In the genomic region with DNA sequence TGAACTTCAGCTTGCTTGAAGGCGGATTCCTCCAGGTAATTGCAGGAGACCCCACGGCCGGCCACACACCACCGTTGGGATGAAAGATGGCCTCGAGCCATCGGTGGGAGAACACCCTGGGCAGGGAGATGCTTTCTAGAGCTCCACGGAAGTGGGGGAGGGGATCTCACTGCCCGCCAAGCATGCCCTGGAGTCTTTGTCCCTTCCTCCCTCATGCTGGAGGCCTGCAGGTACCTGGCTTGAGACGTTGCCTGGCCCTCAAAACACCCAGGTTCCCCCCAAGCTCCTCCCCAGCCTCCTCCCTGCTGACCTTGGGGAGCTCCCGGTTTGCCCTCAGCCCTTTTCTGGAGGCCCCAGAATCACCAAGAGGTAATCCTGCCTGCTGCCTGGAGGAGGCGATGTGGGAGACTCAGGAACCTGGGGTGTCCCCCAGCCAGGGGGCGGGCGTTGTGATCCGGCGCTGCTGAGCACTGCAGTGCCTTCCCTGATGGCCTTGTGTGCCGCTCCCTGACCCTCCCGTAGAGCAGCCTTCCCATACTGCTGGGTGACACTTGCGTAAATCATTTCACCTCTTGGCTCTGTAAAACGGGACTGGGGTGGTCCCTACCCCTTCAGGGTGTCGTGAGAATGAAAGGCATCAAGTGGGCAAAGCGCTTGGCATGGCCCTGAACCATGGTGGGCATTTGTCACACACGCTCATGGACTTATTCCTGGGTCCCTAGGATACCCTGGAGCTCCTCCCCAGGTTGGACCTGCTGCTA, we compare ENCODE assay signal across 10 cellular contexts.
DNase-seq lines count a peak whose midpoint lies in the region; TF ChIP-seq lines count a peak whose summit lies in the region.
"Had no signal": no experiment of that assay in that cellular context is flagged by ENCODE, and none has a peak within 500 bp of the region (broad histone marks: within the 10 kb centered on the region; RNA-seq: fewer than 3 reads in every experiment).

No MANE protein-coding gene starts in this region.

- peaks cover 63% of the 10 kb centered on the region for H3K4me1 ChIP-seq in PC-9 (replicated peaks; ENCODE audit: insufficient read depth)
- H3K4me1 ChIP-seq in stomach, result peaks cover 41 to 69% (median 46%) of the 10 kb centered on the region in 4 donors

- TF ChIP-seq EP300 in stomach (IDR thresholded peaks at IDR 0.05), result no peak

- H3K9me3 ChIP-seq in PC-9 (ENCODE audit: insufficient read depth, low read depth), result no peaks in the 10 kb centered on the region
- no peaks in the 10 kb centered on the region for H3K9me3 ChIP-seq in stomach
- H3K9me3 ChIP-seq: spleen had no signal

- H4K20me1 ChIP-seq in PC-9 (ENCODE audit: insufficient read depth), result no peaks in the 10 kb centered on the region

- H3K9me2 ChIP-seq in PC-9 (ENCODE audit: insufficient read depth), result no peaks in the 10 kb centered on the region

- H3K27me3 ChIP-seq in GM06990 (replicated peaks; ENCODE audit: control insufficient read depth, insufficient read depth, low read length) (no peaks in the 10 kb centered on the region; the same call in 1 of the 2 replicates), PC-9 (ENCODE audit: insufficient read depth, low read depth) (no peaks in the 10 kb centered on the region), stomach (no peaks in the 10 kb centered on the region)

- H3K79me2 ChIP-seq in PC-9 (ENCODE audit: low read depth), result peaks cover 14% of the 10 kb centered on the region

- TF ChIP-seq CTCF in AG09309 (IDR thresholded peaks at IDR 0.05; ENCODE audit: control insufficient read depth, insufficient read depth, low read depth, low read length, missing control alignments) (peak; percentile 17), GM06990 (IDR thresholded peaks at IDR 0.05; ENCODE audit: insufficient read depth, low read length, poor library complexity, severe bottlenecking) (peak; percentile 16), PC-9 (conservative IDR thresholded peaks at IDR 0.05) (peak; percentile 56), stomach (IDR thresholded peaks at IDR 0.05) (no peak)

- DNase-seq in AG09309 (ENCODE audit: low read depth) (no peak), GM06990 (ENCODE audit: extremely low read depth, insufficient read length) (no peak), PC-9 (no peak), left kidney (ENCODE audit: low read depth, low spot score) (peak; percentile 33), activated gamma-delta T cell treated with Interleukin-2 at 50 U/mL for 16 hours (no peak), NCI-H1436 (lab: John Stamatoyannopoulos, UW) (no peak), stomach (no peak), globus pallidus (ENCODE audit: low spot score) (no peak)
- DNase-seq: COR-L47, spleen had no signal

- no peak overlapping the region for H3K4me2 ChIP-seq in PC-9

- intact Hi-C loops in PC-9 (cut with micrococcal nuclease; ENCODE audit: unreplicated experiment), result no loop called here
- intact Hi-C loops in stomach (cut with DNase I; ENCODE audit: low total_unique reads), result no loop called here

- CTCF ChIA-PET in PC-9 (lab: Charles Lee), result interaction anchor here (0.5 to 1.2 kb wide), 4 partner anchors 40 to 506 kb away, joined by 3 to 4 read pairs (median 3); no protein-coding TSS in a partner anchor

- WGBS in stomach, 5 donors, result 77 to 87% (median 82%) methylated on average over 19 to 22 of the region's 22 CpGs

- H3K36me3 ChIP-seq in GM06990 (ENCODE audit: control insufficient read depth, insufficient read depth, low read length) (no peaks in the 10 kb centered on the region), PC-9 (ENCODE audit: low read depth) (no peaks in the 10 kb centered on the region), stomach (no peaks in the 10 kb centered on the region)

- no TSS peak for BruUV-seq in PC-9 (replicated peaks; lab: Mats Ljungman, UMichigan)

- POLR2A ChIA-PET in PC-9 (lab: Charles Lee; ENCODE audit: unreplicated experiment), result no interaction called here

- no peak for TF ChIP-seq POLR2A in stomach (IDR thresholded peaks at IDR 0.05)

- H3K4me3 ChIP-seq in AG09309 (ENCODE audit: control insufficient read depth, low read depth, low read length), result no peak overlapping the region
- no peak overlapping the region for H3K4me3 ChIP-seq in GM06990 (replicated peaks; ENCODE audit: low read depth, low read length)
- H3K4me3 ChIP-seq in PC-9, result no peak overlapping the region
- H3K4me3 ChIP-seq in stomach, result no peak overlapping the region
- H3K4me3 ChIP-seq: spleen had no signal

- H3K27ac ChIP-seq in PC-9 (no peak overlapping the region), stomach (no peak overlapping the region)

- no peak overlapping the region for H2AFZ ChIP-seq in PC-9

- H3F3A ChIP-seq in PC-9 (ENCODE audit: insufficient read depth, low read depth), result peaks cover 57% of the 10 kb centered on the region

Comparison
In these comparisons a context has a peak if more than half of its experiments do, and no peak if none do; other contexts are left out.
1. CTCF ChIP-seq: peak in AG09309 (single experiment), GM06990 (single experiment) and PC-9 (single experiment); none in stomach (0 of 7).